1 cellular context compared by ENCODE assay signal in genomic region chr16:85861095-85861825, GRCh38.
TF ChIP-seq lines count a peak whose summit lies in the region.

No MANE protein-coding gene starts in this region.

TF ChIP-seq in GM12878, 131 proteins besides CTCF, POLR2A, EP300 and RAD21 (continued from another document):
- TF ChIP-seq ATF2 (IDR thresholded peaks at IDR 0.05; ENCODE audit: low read length) (no peak), KLF5 (IDR thresholded peaks at IDR 0.05; ENCODE audit: partially characterized antibody) (no peak), ETV6 (conservative IDR thresholded peaks at IDR 0.05 in 1 of 2, IDR thresholded peaks at IDR 0.05 in 1 of 2; ENCODE audit: borderline replicate concordance in 1 of 2, low read depth in 1 of 2) (no peak), CEBPB (IDR thresholded peaks at IDR 0.05; ENCODE audit: borderline replicate concordance in 1 of 2, low read depth in 2 of 2, low read length in 2 of 2) (no peak), IKZF2 (IDR thresholded peaks at IDR 0.05) (no peak), ESRRA (IDR thresholded peaks at IDR 0.05; ENCODE audit: low read length) (no peak), HDAC6 (IDR thresholded peaks at IDR 0.05; ENCODE audit: unreplicated experiment) (no peak), ZNF274 (IDR thresholded peaks at IDR 0.05; ENCODE audit: insufficient read depth, insufficient read length) (no peak), SMAD5 (IDR thresholded peaks at IDR 0.05; ENCODE audit: low read depth) (no peak), SREBF2 (IDR thresholded peaks at IDR 0.05; ENCODE audit: low read length) (no peak)
